In genomic region chr2:99140056-99140859, GRCh38 we compare ENCODE assay signal across 8 cellular contexts. TPM values are rescaled to one million over a fixed set of nuclear protein-coding genes. Genes with fewer than 3 reads are reported as not detected.
DNase-seq lines count a peak whose midpoint lies in the region; ATAC-seq and TF ChIP-seq lines count a peak whose summit lies in the region.

No MANE protein-coding gene starts in this region.

- H3K27ac Mint-ChIP-seq in MCF 10A (ENCODE audit: low read depth, unreplicated experiment), result peak overlapping the region; percentile 92
- H3K27ac Mint-ChIP-seq in memory B cell, result peak overlapping the region; percentile 96

- no peaks in the 10 kb centered on the region for H3K27me3 ChIP-seq in right atrium auricular region
- no peaks in the 10 kb centered on the region for H3K27me3 ChIP-seq in vagina

- intact Hi-C loops in left cardiac atrium (cut with DNase I) (no loop called here), MCF 10A (cut with micrococcal nuclease) (no loop called here), vagina (cut with DNase I) (no loop called here)

- H3K9me3 ChIP-seq in right atrium auricular region, result no peaks in the 10 kb centered on the region
- no peaks in the 10 kb centered on the region for H3K9me3 ChIP-seq in vagina

- TF ChIP-seq POLR2A in vagina (IDR thresholded peaks at IDR 0.05), result no peak

- H3K27ac ChIP-seq in right atrium auricular region (peak overlapping the region; percentile 92 to 95), vagina (peak overlapping the region; percentile 89)

- no peak for DNase-seq in right atrium auricular region (ENCODE audit: low spot score)
- no peak for DNase-seq in left cardiac atrium
- peak; percentile 47 for DNase-seq in MCF 10A (ENCODE audit: unreplicated experiment)
- DNase-seq in memory B cell (ENCODE audit: low spot score in 2 of 2), result no peak
- DNase-seq in vagina (ENCODE audit: extremely low spot score in 2 of 2), result no peak
- no peak for DNase-seq in GM13977 (ENCODE audit: low spot score)
- no peak for DNase-seq in NCI-H510A treated with DMSO at 0.1 percent for 48 hours (lab: John Stamatoyannopoulos, UW)

- ATAC-seq in left cardiac atrium (no peak), memory B cell (ENCODE audit: low read depth) (no peak), HG03378 (IDR thresholded peaks at IDR 0.05; ENCODE audit: unreplicated experiment) (no peak)

- POLR2A ChIA-PET in MCF 10A (lab: Yijun Ruan, JAX), result interaction anchor here (0.5 to 4.6 kb wide), 29 partner anchors 8 to 1423 kb away, joined by 3 to 139 read pairs (median 4); partner anchors contain the start of genes EIF5B, LIPT1, MITD1 and MRPL30

- in situ Hi-C loops in GM13977 (cut with MboI; ENCODE audit: low pct_unique_long_range_greater_than_20kb, low sequenced_read_pairs, unreplicated experiment), result no loop called here

- H3K27me3 Mint-ChIP-seq in MCF 10A (ENCODE audit: insufficient read depth, unreplicated experiment) (no peaks in the 10 kb centered on the region), memory B cell (no peaks in the 10 kb centered on the region)

- CTCF ChIA-PET in MCF 10A (lab: Yijun Ruan, JAX), result interaction anchor here (0.7 to 1.1 kb wide), 2 partner anchors 14 to 1115 kb away, joined by 3 to 4 read pairs; no protein-coding TSS in a partner anchor

- H3K36me3 Mint-ChIP-seq in MCF 10A (ENCODE audit: insufficient read depth, unreplicated experiment) (no peaks in the 10 kb centered on the region), memory B cell (peaks cover 6% of the 10 kb centered on the region)

- peak overlapping the region; percentile 99 for H3K4me3 Mint-ChIP-seq in MCF 10A (ENCODE audit: unreplicated experiment)
- peak overlapping the region; percentile 87 for H3K4me3 Mint-ChIP-seq in memory B cell

- H3K9me3 Mint-ChIP-seq in MCF 10A (ENCODE audit: unreplicated experiment) (no peaks in the 10 kb centered on the region), memory B cell (no peaks in the 10 kb centered on the region)

- H3K4me1 Mint-ChIP-seq in MCF 10A (ENCODE audit: insufficient read depth, unreplicated experiment) (peaks cover 8% of the 10 kb centered on the region), memory B cell (peaks cover 8% of the 10 kb centered on the region)

- peaks cover 0 to 12% of the 10 kb centered on the region in 2 donors for H3K4me1 ChIP-seq in right atrium auricular region
- H3K4me1 ChIP-seq in vagina, result peaks cover 17% of the 10 kb centered on the region

- no peak for TF ChIP-seq CTCF in right atrium auricular region (IDR thresholded peaks at IDR 0.05)
- no peak for TF ChIP-seq CTCF in MCF 10A (IDR thresholded peaks at IDR 0.05; ENCODE audit: unreplicated experiment)
- no peak for TF ChIP-seq CTCF in vagina (IDR thresholded peaks at IDR 0.05)
- TF ChIP-seq CTCF in GM13977 (IDR thresholded peaks at IDR 0.05; ENCODE audit: extremely low read depth, insufficient read depth, missing control alignments), result no peak

- H3K36me3 ChIP-seq in right atrium auricular region (no peaks in the 10 kb centered on the region), vagina (no peaks in the 10 kb centered on the region)

- BruUV-seq in MCF 10A (replicated peaks; lab: Mats Ljungman, UMichigan), result TSS peak; percentile 38

- H3K4me3 ChIP-seq in right atrium auricular region, result peak overlapping the region; percentile 98 to 99
- H3K4me3 ChIP-seq in vagina, result peak overlapping the region; percentile 61 to 78

RNA-seq across cellular contexts. Expression of gene C2orf15, which starts 1.2 kb away (rescaled TPM):
- not detected for total RNA-seq in right atrium auricular region
- under 1 TPM in 1 of 2 donors, not detected in 1; 0.26 TPM for total RNA-seq in left cardiac atrium
- total RNA-seq in MCF 10A (2022), result 0.74 and 0.93 TPM in 2 replicates
- total RNA-seq in vagina, result not detected

RNA-seq across cellular contexts. Expression of gene TSGA10, which starts 14.5 kb away (rescaled TPM):
- total RNA-seq in right atrium auricular region (1 to 10 TPM; 1.5 to 7.0 TPM), left cardiac atrium (1 to 10 TPM; 3.6 to 4.0 TPM), MCF 10A (2022) (7.9 and 11.6 TPM in 2 replicates), vagina (3.7 TPM)

RNA-seq across cellular contexts. Expression of gene LIPT1, which starts 14.5 kb away (rescaled TPM):
- 1 to 10 TPM; 5.1 to 5.2 TPM for total RNA-seq in right atrium auricular region
- total RNA-seq in left cardiac atrium, result 1 to 10 TPM; 6.0 to 7.1 TPM
- 13.1 TPM in 2 replicates for total RNA-seq in MCF 10A (2022)
- total RNA-seq in vagina, result 3.9 TPM

RNA-seq across cellular contexts. Expression of gene MITD1, which starts 40.6 kb away (rescaled TPM):
- total RNA-seq in right atrium auricular region, result 10 to 100 TPM; 11.8 to 25.9 TPM
- total RNA-seq in left cardiac atrium, result 10 to 100 TPM; 16.2 to 17.6 TPM
- total RNA-seq in MCF 10A (2022), result 19.1 and 21.2 TPM in 2 replicates
- 23.3 TPM for total RNA-seq in vagina

RNA-seq across cellular contexts. Expression of gene MRPL30, which starts 40.7 kb away (rescaled TPM):
- total RNA-seq in right atrium auricular region (10 to 100 TPM; 18.8 to 37.8 TPM), left cardiac atrium (10 to 100 TPM; 25.4 to 25.8 TPM), MCF 10A (2022) (39.1 and 42.5 TPM in 2 replicates), vagina (27.0 TPM)
